Comparison of ENCODE assay signal across 8 cellular contexts in the genomic region with DNA sequence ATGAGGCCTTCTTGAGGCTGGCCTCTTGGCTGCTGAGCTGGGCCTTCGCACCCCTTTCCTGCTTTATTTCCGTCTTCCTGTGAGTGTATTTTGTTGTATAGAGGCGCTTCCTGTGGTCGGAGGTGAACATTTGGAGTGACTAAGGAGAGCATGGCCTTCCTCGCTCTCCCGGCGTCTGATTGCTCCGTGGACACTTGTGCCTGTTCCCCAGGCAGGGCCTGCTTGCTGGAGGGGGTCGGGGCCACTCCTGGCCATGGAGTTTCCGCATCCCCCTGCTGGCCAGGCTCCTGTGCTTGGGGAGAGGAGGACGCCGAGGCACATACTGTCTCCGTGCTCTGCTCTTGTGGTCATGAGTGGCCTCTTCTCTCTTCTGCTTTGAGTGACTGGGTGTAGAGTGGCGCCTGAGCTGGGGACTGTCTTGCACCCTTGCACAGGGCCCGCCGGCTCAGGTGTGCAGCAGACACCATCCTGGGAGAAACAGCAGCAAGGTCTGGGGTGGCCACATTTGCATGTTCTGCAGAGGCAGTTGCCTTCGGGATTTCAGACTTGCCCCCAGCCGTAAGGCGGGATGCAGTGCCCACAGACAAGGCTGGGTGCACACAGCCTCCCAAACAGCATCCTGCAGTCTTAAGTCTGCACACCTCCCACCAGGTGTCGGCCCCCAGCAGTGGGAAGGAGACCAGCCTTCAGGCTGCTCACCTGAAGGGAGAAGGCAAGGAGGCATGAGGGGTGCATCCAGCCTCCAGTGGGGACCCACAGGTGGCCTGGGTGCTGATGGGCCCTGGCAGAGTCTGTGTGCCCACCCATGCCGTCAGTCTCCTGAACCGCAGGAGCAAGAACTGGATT. TPM values are rescaled to one million over a fixed set of nuclear protein-coding genes. Genes with fewer than 3 reads are reported as not detected.
DNase-seq lines count a peak whose midpoint lies in the region; ATAC-seq and TF ChIP-seq lines count a peak whose summit lies in the region.

No MANE protein-coding gene starts in this region.

- peaks cover 45% of the 10 kb centered on the region for H3K36me3 Mint-ChIP-seq in activated T-helper 2 cell treated with anti-CD3 and anti-CD28 coated beads, Interferon-gamma antibody, Interleukin-2, Interleukin-4, amounts not matched to agents 10 μg/mL and 5 μg/mL and 100 μg/mL, durations not matched to agents 14 hours and 24 hours and 36 hours (ENCODE audit: low read depth)
- peaks cover 4% of the 10 kb centered on the region for H3K36me3 Mint-ChIP-seq in memory B cell

- peak overlapping the region; percentile 74 for H3K4me3 Mint-ChIP-seq in activated T-helper 2 cell treated with anti-CD3 and anti-CD28 coated beads, Interferon-gamma antibody, Interleukin-2, Interleukin-4, amounts not matched to agents 10 μg/mL and 5 μg/mL and 100 μg/mL, durations not matched to agents 14 hours and 24 hours and 36 hours (ENCODE audit: low read depth)
- H3K4me3 Mint-ChIP-seq in memory B cell, result peak overlapping the region; percentile 57

- no peaks in the 10 kb centered on the region for H3K27me3 Mint-ChIP-seq in activated T-helper 2 cell treated with anti-CD3 and anti-CD28 coated beads, Interferon-gamma antibody, Interleukin-2, Interleukin-4, amounts not matched to agents 10 μg/mL and 5 μg/mL and 100 μg/mL, durations not matched to agents 14 hours and 24 hours and 36 hours (ENCODE audit: low read depth)
- no peaks in the 10 kb centered on the region for H3K27me3 Mint-ChIP-seq in memory B cell

- peaks cover 91% of the 10 kb centered on the region for H3K4me1 Mint-ChIP-seq in activated T-helper 2 cell treated with anti-CD3 and anti-CD28 coated beads, Interferon-gamma antibody, Interleukin-2, Interleukin-4, amounts not matched to agents 10 μg/mL and 5 μg/mL and 100 μg/mL, durations not matched to agents 14 hours and 24 hours and 36 hours (ENCODE audit: low read depth)
- peaks cover 76% of the 10 kb centered on the region for H3K4me1 Mint-ChIP-seq in memory B cell

- 79% methylated on average over 21 of the region's 22 CpGs; no CpG with 5 or more reads in 1 of the 2 donors for WGBS in transverse colon (ENCODE audit: low coverage in 1 of 2), 2 donors

- no peaks in the 10 kb centered on the region for H3K36me3 ChIP-seq in transverse colon

- TF ChIP-seq CTCF in transverse colon (IDR thresholded peaks at IDR 0.05), result no peak

- intact Hi-C loops in Right ventricle myocardium inferior (cut with DNase I) (no loop called here), left cardiac atrium (cut with DNase I) (no loop called here), transverse colon (cut with DNase I; ENCODE audit: low total_unique reads) (no loop called here)
- intact Hi-C loops in activated T-helper 2 cell treated with anti-CD3 and anti-CD28 coated beads, Interferon-gamma antibody, Interleukin-2, Interleukin-4, amounts not matched to agents 10 μg/mL and 5 μg/mL and 100 μg/mL, durations not matched to agents 14 hours and 24 hours and 36 hours (cut with micrococcal nuclease), result no loop called here

- H3K27me3 ChIP-seq in transverse colon, result no peaks in the 10 kb centered on the region

- DNase-seq in Right ventricle myocardium inferior (ENCODE audit: missing footprints) (peak; percentile 64), left cardiac atrium (no peak), memory B cell (ENCODE audit: low spot score in 2 of 2) (no peak), transverse colon (no peak), DMS153 (lab: John Stamatoyannopoulos, UW) (no peak)
- DNase-seq in activated T-helper 2 cell treated with anti-CD3 and anti-CD28 coated beads, Interferon-gamma antibody, Interleukin-2, Interleukin-4, amounts not matched to agents 10 μg/mL and 5 μg/mL and 100 μg/mL, durations not matched to agents 14 hours and 24 hours and 36 hours (ENCODE audit: low spot score), result no peak

- H3K9me3 ChIP-seq in transverse colon, result no peaks in the 10 kb centered on the region

- H3K4me1 ChIP-seq in transverse colon, result peaks cover 63 to 100% (median 84%) of the 10 kb centered on the region in 4 donors

- TF ChIP-seq EP300 in transverse colon (IDR thresholded peaks at IDR 0.05; ENCODE audit: low read depth), result no peak

- ATAC-seq in Right ventricle myocardium inferior (no peak), left cardiac atrium (no peak), memory B cell (ENCODE audit: low read depth) (no peak), HG02571 (IDR thresholded peaks at IDR 0.05; ENCODE audit: unreplicated experiment) (no peak), esophagus mucosa (no peak)

- no peak overlapping the region for H3K4me3 ChIP-seq in transverse colon

- H3K9me3 Mint-ChIP-seq in activated T-helper 2 cell treated with anti-CD3 and anti-CD28 coated beads, Interferon-gamma antibody, Interleukin-2, Interleukin-4, amounts not matched to agents 10 μg/mL and 5 μg/mL and 100 μg/mL, durations not matched to agents 14 hours and 24 hours and 36 hours, result no peaks in the 10 kb centered on the region
- no peaks in the 10 kb centered on the region for H3K9me3 Mint-ChIP-seq in memory B cell

- peak overlapping the region; percentile 97 for H3K27ac Mint-ChIP-seq in activated T-helper 2 cell treated with anti-CD3 and anti-CD28 coated beads, Interferon-gamma antibody, Interleukin-2, Interleukin-4, amounts not matched to agents 10 μg/mL and 5 μg/mL and 100 μg/mL, durations not matched to agents 14 hours and 24 hours and 36 hours
- H3K27ac Mint-ChIP-seq in memory B cell, result peak overlapping the region; percentile 40

- peak overlapping the region; percentile 78 to 86 (median 82) for H3K27ac ChIP-seq in transverse colon

- in situ Hi-C loops in transverse colon (cut with MboI; ENCODE audit: low pct_ligation_motif_present in 1 of 4, low pct_unique_long_range_greater_than_20kb in 1 of 4, low sequenced_read_pairs in 3 of 4), result no loop called here

- no peak for TF ChIP-seq POLR2A in transverse colon (IDR thresholded peaks at IDR 0.05)

RNA-seq across cellular contexts. Expression of gene KLF13, which starts 16.4 kb away (rescaled TPM):
- total RNA-seq in Right ventricle myocardium inferior, result 63.4 TPM
- total RNA-seq in left cardiac atrium, result 10 to 100 TPM; 34.5 to 69.9 TPM
- 127 and 132 TPM in 2 replicates for total RNA-seq in activated T-helper 2 cell treated with anti-CD3 and anti-CD28 coated beads, Interferon-gamma antibody, Interleukin-2, Interleukin-4, amounts not matched to agents 10 μg/mL and 5 μg/mL and 100 μg/mL, durations not matched to agents 14 hours and 24 hours and 36 hours
- total RNA-seq in transverse colon, result 10 to 100 TPM; 39.0 to 81.2 (median 68.8) TPM
- 42.7 TPM for total RNA-seq in esophagus mucosa
